ENCODE assay signal across 11 cellular contexts in genomic region chr7:102064361-102065025, GRCh38.
DNase-seq lines count a peak whose midpoint lies in the region; ATAC-seq and TF ChIP-seq lines count a peak whose summit lies in the region.
"Had no signal": no experiment of that assay in that cellular context is flagged by ENCODE, and none has a peak within 500 bp of the region (broad histone marks: within the 10 kb centered on the region; RNA-seq: fewer than 3 reads in every experiment).

No MANE protein-coding gene starts in this region.

- H3K27ac Mint-ChIP-seq in nephron progenitor cell = peak overlapping the region; percentile 87
- H3K27ac Mint-ChIP-seq: T-helper 1 cell treated with Interleukin-12 subunit alpha and Interleukin-12 subunit beta and Interleukin-4 antibody, amounts not matched to agents 30 μg/mL and 1 μg/mL, for 36 hours had no signal

- H3K4me3 Mint-ChIP-seq in nephron progenitor cell = no peak overlapping the region
- H3K4me3 Mint-ChIP-seq: T-helper 1 cell treated with Interleukin-12 subunit alpha and Interleukin-12 subunit beta and Interleukin-4 antibody, amounts not matched to agents 30 μg/mL and 1 μg/mL, for 36 hours had no signal

- no peak for TF ChIP-seq CTCF in nephron progenitor cell (IDR thresholded peaks at IDR 0.05)

- no peaks in the 10 kb centered on the region for H3K27me3 Mint-ChIP-seq in nephron progenitor cell (ENCODE audit: low read depth, poor library complexity)

- no peaks in the 10 kb centered on the region for H3K9me3 Mint-ChIP-seq in nephron progenitor cell
- H3K9me3 Mint-ChIP-seq: T-helper 1 cell treated with Interleukin-12 subunit alpha and Interleukin-12 subunit beta and Interleukin-4 antibody, amounts not matched to agents 30 μg/mL and 1 μg/mL, for 36 hours had no signal

- peak; percentile 55 for DNase-seq in Daoy (ENCODE audit: low read depth)
- peak; percentile 94 for DNase-seq in NOMO-1 treated with dmso at 0.1 percent for 144 hours (lab: John Stamatoyannopoulos, UW; ENCODE audit: unreplicated experiment)
- no peak for DNase-seq in nephron progenitor cell
- no peak for DNase-seq in activated naive CD4-positive, alpha-beta T cell treated with Interleukin-2 at 50 U/mL for 16 hours
- no peak for DNase-seq in activated CD4-positive, CD25-positive, alpha-beta regulatory T cell treated with anti-CD3 and anti-CD28 coated beads, Interleukin-2, amount 50 U/mL, for 72 hours
- DNase-seq: cortex of kidney, testis had no signal

- H3K36me3 Mint-ChIP-seq in nephron progenitor cell (ENCODE audit: low read depth) = peaks cover 27% of the 10 kb centered on the region

- peaks cover 29% of the 10 kb centered on the region for H3K4me1 Mint-ChIP-seq in nephron progenitor cell

- ATAC-seq in esophagus mucosa = peak; percentile 82
- no peak for ATAC-seq in HG03025 (IDR thresholded peaks at IDR 0.05; ENCODE audit: low FRiP score, unreplicated experiment)
- ATAC-seq in GM21528 (IDR thresholded peaks at IDR 0.05; ENCODE audit: low FRiP score, unreplicated experiment) = no peak

Comparison
In these comparisons a context has a peak if more than half of its experiments do, and no peak if none do; other contexts are left out.
1. DNase-seq: peak in Daoy (single experiment) and NOMO-1 treated with dmso at 0.1 percent for 144 hours (single experiment); none in nephron progenitor cell (single experiment), activated naive CD4-positive, alpha-beta T cell treated with Interleukin-2 at 50 U/mL for 16 hours (single experiment) and activated CD4-positive, CD25-positive, alpha-beta regulatory T cell treated with anti-CD3 and anti-CD28 coated beads, Interleukin-2, amount 50 U/mL, for 72 hours (single experiment).